ENCODE assay signal across 16 cellular contexts in genomic region chr17:57110152-57110542, GRCh38. TPM values are rescaled to one million over a fixed set of nuclear protein-coding genes. Genes with fewer than 3 reads are reported as not detected.
A peak's percentile ranks its signal among the peaks of the same experiment; 100 is the strongest.
DNase-seq lines count a peak whose midpoint lies in the region; ATAC-seq lines count a peak whose summit lies in the region.
"Had no signal": no experiment of that assay in that cellular context is flagged by ENCODE, and none has a peak within 500 bp of the region (broad histone marks: within the 10 kb centered on the region; RNA-seq: fewer than 3 reads in every experiment).

No MANE protein-coding gene starts in this region.

- peaks cover 6 to 10% of the 10 kb centered on the region in 2 donors for H3K4me1 Mint-ChIP-seq in stimulated activated naive B cell treated with anti-CD40 and anti-IgM and Interleukin-4, amounts not matched to agents 10 μg/mL and 1 μg/mL and 100 μg/mL, for 72 hours
- H3K4me1 Mint-ChIP-seq: activated CD4-positive, alpha-beta T cell treated with anti-CD3 and anti-CD28 coated beads for 36 hours had no signal

- peak overlapping the region in 4 of 11 experiments; percentile 25 to 48 (median 36); a peak in 4 of 22 replicates for H3K27ac ChIP-seq in BLaER1 treated with 17β-estradiol and CSF1 and Interleukin-3, amounts not matched to agents 10 nM and 100 nM
- H3K27ac ChIP-seq in caudate nucleus (ENCODE audit: low read depth, low read length): peak overlapping the region; percentile 61
- H3K27ac ChIP-seq: A549 had no signal

- DNase-seq in caudate nucleus (lab: John Stamatoyannopoulos, UW) (peak in 18 of 61 donors; percentile 9 to 73 (median 36)), left lobe of liver (ENCODE audit: low spot score) (peak; percentile 70), NCI-H1092 (lab: John Stamatoyannopoulos, UW) (no peak), H7 (no peak)
- no peak for DNase-seq in stimulated activated naive B cell treated with anti-CD40 and anti-IgM and Interleukin-4, amounts not matched to agents 10 μg/mL and 1 μg/mL and 100 μg/mL, for 72 hours
- DNase-seq in stimulated activated CD4-positive, alpha-beta T cell treated with anti-CD3 and anti-CD28 coated beads, Interleukin-2, amount 100 ng/mL, for 48 hours: no peak
- DNase-seq: activated CD4-positive, alpha-beta T cell treated with anti-CD3 and anti-CD28 coated beads for 36 hours; activated naive CD8-positive, alpha-beta T cell treated with anti-CD3 and anti-CD28 coated beads, Interleukin-2, amount 10 ng/mL, durations not matched to agents 7 days and 5 days; KBM-7; kidney glomerular epithelial cell; NCI-H1105 treated with DMSO at 0.1 percent for 48 hours had no signal

- no peak overlapping the region for H3K4me3 Mint-ChIP-seq in stimulated activated naive B cell treated with anti-CD40 and anti-IgM and Interleukin-4, amounts not matched to agents 10 μg/mL and 1 μg/mL and 100 μg/mL, for 72 hours
- H3K4me3 Mint-ChIP-seq: activated CD4-positive, alpha-beta T cell treated with anti-CD3 and anti-CD28 coated beads for 36 hours; activated naive CD8-positive, alpha-beta T cell treated with anti-CD3 and anti-CD28 coated beads, Interleukin-2, amount 10 ng/mL, durations not matched to agents 7 days and 5 days; neural crest cell; T-helper 2 cell treated with Interferon-gamma antibody and Interleukin-4, amounts not matched to agents 5 μg/mL and 100 μg/mL, for 36 hours had no signal

- H4K20me1 ChIP-seq in BLaER1 treated with 17β-estradiol and CSF1 and Interleukin-3, amounts not matched to agents 10 nM and 100 nM: peaks cover 0 to 92% (median 75%) of the 10 kb centered on the region in 11 experiments; a peak in 21 of 22 replicates

- no peaks in the 10 kb centered on the region for H3K27me3 ChIP-seq in BLaER1 treated with 17β-estradiol and CSF1 and Interleukin-3, amounts not matched to agents 10 nM and 100 nM
- no peaks in the 10 kb centered on the region for H3K27me3 ChIP-seq in H7 (ENCODE audit: control insufficient read depth, insufficient read depth, low read length)

- H3K4me2 ChIP-seq in BLaER1 treated with 17β-estradiol and CSF1 and Interleukin-3, amounts not matched to agents 10 nM and 100 nM: peak overlapping the region; percentile 52 to 88 (median 63); a peak in 21 of 22 replicates
- H3K4me2 ChIP-seq: A549 had no signal

- peaks cover 40 to 88% (median 74%) of the 10 kb centered on the region in 11 experiments for H3K36me3 ChIP-seq in BLaER1 treated with 17β-estradiol and CSF1 and Interleukin-3, amounts not matched to agents 10 nM and 100 nM
- H3K36me3 ChIP-seq in H7 (replicated peaks; ENCODE audit: control insufficient read depth, insufficient read depth, low read length): peaks cover 18% of the 10 kb centered on the region

- no peaks in the 10 kb centered on the region for H3K9me3 ChIP-seq in BLaER1 treated with 17β-estradiol and CSF1 and Interleukin-3, amounts not matched to agents 10 nM and 100 nM (replicated peaks in 1 of 11)
- H3K9me3 ChIP-seq: A549 had no signal

- no peak overlapping the region; a peak in 1 of 20 replicates for H3K4me3 ChIP-seq in BLaER1 treated with 17β-estradiol and CSF1 and Interleukin-3, amounts not matched to agents 10 nM and 100 nM
- no peak overlapping the region for H3K4me3 ChIP-seq in H7 (ENCODE audit: insufficient read depth, low read depth, low read length)
- H3K4me3 ChIP-seq: A549 had no signal

- peaks cover 22 to 45% (median 39%) of the 10 kb centered on the region in 10 experiments for H3K4me1 ChIP-seq in BLaER1 treated with 17β-estradiol and CSF1 and Interleukin-3, amounts not matched to agents 10 nM and 100 nM

- peaks cover 27 to 46% of the 10 kb centered on the region in 2 donors for H3K36me3 Mint-ChIP-seq in stimulated activated naive B cell treated with anti-CD40 and anti-IgM and Interleukin-4, amounts not matched to agents 10 μg/mL and 1 μg/mL and 100 μg/mL, for 72 hours
- H3K36me3 Mint-ChIP-seq: activated naive CD8-positive, alpha-beta T cell treated with anti-CD3 and anti-CD28 coated beads, Interleukin-2, amount 10 ng/mL, durations not matched to agents 7 days and 5 days had no signal

- H3K9ac ChIP-seq in BLaER1 treated with 17β-estradiol and CSF1 and Interleukin-3, amounts not matched to agents 10 nM and 100 nM: peak overlapping the region in 4 of 11 experiments; percentile 3 to 44 (median 29); a peak in 4 of 22 replicates

- H3K27me3 Mint-ChIP-seq in stimulated activated naive B cell treated with anti-CD40 and anti-IgM and Interleukin-4, amounts not matched to agents 10 μg/mL and 1 μg/mL and 100 μg/mL, for 72 hours: no peaks in the 10 kb centered on the region
- H3K27me3 Mint-ChIP-seq: activated CD4-positive, alpha-beta T cell treated with anti-CD3 and anti-CD28 coated beads for 36 hours; activated naive CD8-positive, alpha-beta T cell treated with anti-CD3 and anti-CD28 coated beads, Interleukin-2, amount 10 ng/mL, durations not matched to agents 7 days and 5 days had no signal

- H3K9me3 Mint-ChIP-seq in stimulated activated naive B cell treated with anti-CD40 and anti-IgM and Interleukin-4, amounts not matched to agents 10 μg/mL and 1 μg/mL and 100 μg/mL, for 72 hours: no peaks in the 10 kb centered on the region
- H3K9me3 Mint-ChIP-seq: activated naive CD8-positive, alpha-beta T cell treated with anti-CD3 and anti-CD28 coated beads, Interleukin-2, amount 10 ng/mL, durations not matched to agents 7 days and 5 days; neural crest cell; T-helper 2 cell treated with Interferon-gamma antibody and Interleukin-4, amounts not matched to agents 5 μg/mL and 100 μg/mL, for 36 hours had no signal

- ATAC-seq in left lobe of liver (peak; percentile 35), GM18502 (IDR thresholded peaks at IDR 0.05; ENCODE audit: poor library complexity, unreplicated experiment) (no peak)
- no peak for ATAC-seq in stimulated activated naive B cell treated with anti-CD40 and anti-IgM and Interleukin-4, amounts not matched to agents 10 μg/mL and 1 μg/mL and 100 μg/mL, for 72 hours (replicated peaks)
- ATAC-seq: activated CD4-positive, alpha-beta T cell treated with anti-CD3 and anti-CD28 coated beads for 36 hours had no signal

- H3K27ac Mint-ChIP-seq in stimulated activated naive B cell treated with anti-CD40 and anti-IgM and Interleukin-4, amounts not matched to agents 10 μg/mL and 1 μg/mL and 100 μg/mL, for 72 hours: peak overlapping the region; percentile 59
- H3K27ac Mint-ChIP-seq: activated CD4-positive, alpha-beta T cell treated with anti-CD3 and anti-CD28 coated beads for 36 hours; activated naive CD8-positive, alpha-beta T cell treated with anti-CD3 and anti-CD28 coated beads, Interleukin-2, amount 10 ng/mL, durations not matched to agents 7 days and 5 days; T-helper 2 cell treated with Interferon-gamma antibody and Interleukin-4, amounts not matched to agents 5 μg/mL and 100 μg/mL, for 36 hours had no signal

RNA-seq across cellular contexts. Expression of gene AKAP1, which starts 25.1 kb away (rescaled TPM):
- 60.0 TPM for total RNA-seq in left lobe of liver
- 62.6 and 67.8 TPM in 2 replicates for total RNA-seq in H7 (2014; rRNA removed; shearing (Covaris generic))
